In genomic region chr18:45324081-45324480, GRCh38 we compare ENCODE assay signal across 25 cellular contexts.
DNase-seq lines count a peak whose midpoint lies in the region; ATAC-seq and TF ChIP-seq lines count a peak whose summit lies in the region.
"Had no signal": no experiment of that assay in that cellular context is flagged by ENCODE, and none has a peak within 500 bp of the region (broad histone marks: within the 10 kb centered on the region; RNA-seq: fewer than 3 reads in every experiment).

No MANE protein-coding gene starts in this region.

- H3K4me3 Mint-ChIP-seq in chondrocyte (ENCODE audit: unreplicated experiment) (no peak overlapping the region), neural progenitor cell (no peak overlapping the region)
- H3K4me3 Mint-ChIP-seq in stimulated activated naive B cell treated with anti-CD40 and anti-IgM and Interleukin-4, amounts not matched to agents 10 μg/mL and 1 μg/mL and 100 μg/mL, for 72 hours, result no peak overlapping the region
- H3K4me3 Mint-ChIP-seq: activated CD4-positive, alpha-beta memory T cell treated with anti-CD3 and anti-CD28 coated beads for 36 hours; activated T-helper 1 cell treated with anti-CD3 and anti-CD28 coated beads, Interleukin-12 subunit alpha, Interleukin-12 subunit beta, Interleukin-2, Interleukin-4 antibody, amounts not matched to agents 30 ng/mL and 10 ng/mL and 1 ng/mL, durations not matched to agents 14 hours and 24 hours and 36 hours; H9 had no signal

- H3K4me1 Mint-ChIP-seq in chondrocyte (ENCODE audit: low read depth) (peaks cover 55% of the 10 kb centered on the region), neural progenitor cell (peaks cover 35% of the 10 kb centered on the region)
- H3K4me1 Mint-ChIP-seq in stimulated activated naive B cell treated with anti-CD40 and anti-IgM and Interleukin-4, amounts not matched to agents 10 μg/mL and 1 μg/mL and 100 μg/mL, for 72 hours, result no peaks in the 10 kb centered on the region

- H3K36me3 Mint-ChIP-seq in chondrocyte (ENCODE audit: low read depth) (no peaks in the 10 kb centered on the region), neural progenitor cell (no peaks in the 10 kb centered on the region)
- no peaks in the 10 kb centered on the region for H3K36me3 Mint-ChIP-seq in stimulated activated naive B cell treated with anti-CD40 and anti-IgM and Interleukin-4, amounts not matched to agents 10 μg/mL and 1 μg/mL and 100 μg/mL, for 72 hours
- H3K36me3 Mint-ChIP-seq: activated CD4-positive, alpha-beta memory T cell treated with anti-CD3 and anti-CD28 coated beads for 36 hours had no signal

- no peak for ATAC-seq in stimulated activated naive B cell treated with anti-CD40 and anti-IgM and Interleukin-4, amounts not matched to agents 10 μg/mL and 1 μg/mL and 100 μg/mL, for 72 hours (replicated peaks)
- ATAC-seq: Panc1 had no signal

- no peaks in the 10 kb centered on the region for H3K9me3 Mint-ChIP-seq in chondrocyte (ENCODE audit: low read depth)
- no peaks in the 10 kb centered on the region for H3K9me3 Mint-ChIP-seq in neural progenitor cell
- no peaks in the 10 kb centered on the region for H3K9me3 Mint-ChIP-seq in stimulated activated naive B cell treated with anti-CD40 and anti-IgM and Interleukin-4, amounts not matched to agents 10 μg/mL and 1 μg/mL and 100 μg/mL, for 72 hours
- H3K9me3 Mint-ChIP-seq: activated CD4-positive, alpha-beta memory T cell treated with anti-CD3 and anti-CD28 coated beads for 36 hours; activated T-helper 1 cell treated with anti-CD3 and anti-CD28 coated beads, Interleukin-12 subunit alpha, Interleukin-12 subunit beta, Interleukin-2, Interleukin-4 antibody, amounts not matched to agents 30 ng/mL and 10 ng/mL and 1 ng/mL, durations not matched to agents 14 hours and 24 hours and 36 hours; H9 had no signal

- H3K79me2 ChIP-seq in PC-9 (ENCODE audit: low read depth), result no peaks in the 10 kb centered on the region
- no peaks in the 10 kb centered on the region for H3K79me2 ChIP-seq in neural progenitor cell (ENCODE audit: low read depth)

- H3K4me3 ChIP-seq in PC-9, result no peak overlapping the region
- no peak overlapping the region for H3K4me3 ChIP-seq in neural progenitor cell
- H3K4me3 ChIP-seq in suprapubic skin, result no peak overlapping the region
- H3K4me3 ChIP-seq: adrenal gland, body of pancreas, tibial artery had no signal

- no TSS peak for BruUV-seq in PC-9 (replicated peaks; lab: Mats Ljungman, UMichigan)

- no peaks in the 10 kb centered on the region for H3K36me3 ChIP-seq in PC-9 (ENCODE audit: low read depth)
- no peaks in the 10 kb centered on the region for H3K36me3 ChIP-seq in neural progenitor cell
- no peaks in the 10 kb centered on the region for H3K36me3 ChIP-seq in suprapubic skin
- H3K36me3 ChIP-seq: adrenal gland, tibial artery had no signal

- CTCF ChIA-PET in PC-9 (lab: Charles Lee), result no interaction called here

- peak overlapping the region; percentile 85 for H3K27ac Mint-ChIP-seq in chondrocyte (ENCODE audit: unreplicated experiment)
- H3K27ac Mint-ChIP-seq in neural progenitor cell, result no peak overlapping the region
- no peak overlapping the region for H3K27ac Mint-ChIP-seq in stimulated activated naive B cell treated with anti-CD40 and anti-IgM and Interleukin-4, amounts not matched to agents 10 μg/mL and 1 μg/mL and 100 μg/mL, for 72 hours
- H3K27ac Mint-ChIP-seq: activated CD4-positive, alpha-beta memory T cell treated with anti-CD3 and anti-CD28 coated beads for 36 hours; activated T-helper 1 cell treated with anti-CD3 and anti-CD28 coated beads, Interleukin-12 subunit alpha, Interleukin-12 subunit beta, Interleukin-2, Interleukin-4 antibody, amounts not matched to agents 30 ng/mL and 10 ng/mL and 1 ng/mL, durations not matched to agents 14 hours and 24 hours and 36 hours had no signal

- DNase-seq in PC-9 (no peak), chondrocyte (ENCODE audit: low spot score) (no peak), neural progenitor cell (ENCODE audit: low spot score) (no peak), suprapubic skin (ENCODE audit: low spot score in 2 of 2) (no peak), NCI-H510A treated with DMSO at 0.1 percent for 48 hours (lab: John Stamatoyannopoulos, UW) (no peak), SHP77 treated with DMSO at 0.1 percent for 48 hours (lab: John Stamatoyannopoulos, UW) (no peak)
- DNase-seq in stimulated activated naive B cell treated with anti-CD40 and anti-IgM and Interleukin-4, amounts not matched to agents 10 μg/mL and 1 μg/mL and 100 μg/mL, for 72 hours, result no peak
- DNase-seq: activated CD4-positive, alpha-beta memory T cell treated with anti-CD3 and anti-CD28 coated beads for 36 hours; activated CD4-positive, alpha-beta T cell treated with anti-CD3 and anti-CD28 coated beads for 1 hour; activated CD8-positive, alpha-beta memory T cell treated with anti-CD3 and anti-CD28 coated beads, Interleukin-2, amount 50 U/mL, for 4 hours; activated naive CD4-positive, alpha-beta T cell treated with Interleukin-2 at 50 U/mL for 16 hours; cerebellar nuclear complex; DMS53; foreskin melanocyte; Karpas-422; NCI-H2029 treated with DMSO at 0.1 percent for 48 hours; SIG-M5; stimulated activated CD4-positive, alpha-beta T cell treated with anti-CD3 and anti-CD28 coated beads, Interleukin-15, amount 100 ng/mL, for 24 hours; stimulated activated naive CD4-positive, alpha-beta T cell had no signal

- H3K9ac ChIP-seq in neural progenitor cell, result no peak overlapping the region

- H3K4me2 ChIP-seq in PC-9 (peak overlapping the region; percentile 43), neural progenitor cell (peak overlapping the region; percentile 8)

- H3K27me3 ChIP-seq in PC-9 (ENCODE audit: insufficient read depth, low read depth) (no peaks in the 10 kb centered on the region), neural progenitor cell (no peaks in the 10 kb centered on the region), suprapubic skin (no peaks in the 10 kb centered on the region)
- H3K27me3 ChIP-seq: adrenal gland, body of pancreas, tibial artery had no signal

- H2AFZ ChIP-seq in PC-9, result no peak overlapping the region
- H2AFZ ChIP-seq in neural progenitor cell (replicated peaks), result no peak overlapping the region

- TF ChIP-seq CTCF in PC-9 (conservative IDR thresholded peaks at IDR 0.05) (no peak), chondrocyte (IDR thresholded peaks at IDR 0.05) (no peak), neural progenitor cell (IDR thresholded peaks at IDR 0.05) (no peak), suprapubic skin (IDR thresholded peaks at IDR 0.05) (no peak)

- no peak for TF ChIP-seq EP300 in suprapubic skin (IDR thresholded peaks at IDR 0.05)

- H3K4me1 ChIP-seq in PC-9 (replicated peaks; ENCODE audit: insufficient read depth), result peaks cover 30% of the 10 kb centered on the region
- H3K4me1 ChIP-seq in neural progenitor cell, result peaks cover 49% of the 10 kb centered on the region
- peaks cover 34% of the 10 kb centered on the region for H3K4me1 ChIP-seq in suprapubic skin
- H3K4me1 ChIP-seq: adrenal gland had no signal

- intact Hi-C loops in PC-9 (cut with micrococcal nuclease; ENCODE audit: unreplicated experiment), result no loop called here

- no peaks in the 10 kb centered on the region for H3K9me2 ChIP-seq in PC-9 (ENCODE audit: insufficient read depth)

- TF ChIP-seq POLR2A in suprapubic skin (IDR thresholded peaks at IDR 0.05), result no peak

- no peaks in the 10 kb centered on the region for H3K27me3 Mint-ChIP-seq in chondrocyte (ENCODE audit: low read depth)
- no peaks in the 10 kb centered on the region for H3K27me3 Mint-ChIP-seq in neural progenitor cell (ENCODE audit: insufficient read depth, low read depth)
- H3K27me3 Mint-ChIP-seq in stimulated activated naive B cell treated with anti-CD40 and anti-IgM and Interleukin-4, amounts not matched to agents 10 μg/mL and 1 μg/mL and 100 μg/mL, for 72 hours, result peaks cover 1 to 13% of the 10 kb centered on the region in 2 donors
- H3K27me3 Mint-ChIP-seq: activated CD4-positive, alpha-beta memory T cell treated with anti-CD3 and anti-CD28 coated beads for 36 hours had no signal

- 0 out of 2 replicates have a peak overlapping the region, but pooled peaks have one; percentile 11 for H3K27ac ChIP-seq in PC-9
- H3K27ac ChIP-seq in neural progenitor cell, result no peak overlapping the region
- H3K27ac ChIP-seq in suprapubic skin, result peak overlapping the region; percentile 1
- H3K27ac ChIP-seq: body of pancreas had no signal

- no peaks in the 10 kb centered on the region for H4K20me1 ChIP-seq in PC-9 (ENCODE audit: insufficient read depth)
- no peaks in the 10 kb centered on the region for H4K20me1 ChIP-seq in neural progenitor cell (ENCODE audit: low read depth)

- POLR2A ChIA-PET in PC-9 (lab: Charles Lee; ENCODE audit: unreplicated experiment), result no interaction called here

- H3K9me3 ChIP-seq in PC-9 (ENCODE audit: insufficient read depth, low read depth) (no peaks in the 10 kb centered on the region), neural progenitor cell (ENCODE audit: low read depth) (no peaks in the 10 kb centered on the region), suprapubic skin (no peaks in the 10 kb centered on the region)
- H3K9me3 ChIP-seq: adrenal gland, body of pancreas, tibial artery had no signal

- 45% methylated on average over 3 of the region's 3 CpGs for WGBS in suprapubic skin

- no peaks in the 10 kb centered on the region; the same call in 1 of the 2 replicates for H3F3A ChIP-seq in PC-9 (ENCODE audit: insufficient read depth, low read depth)
- H3F3A ChIP-seq in neural progenitor cell (ENCODE audit: low read depth), result peaks cover 6% of the 10 kb centered on the region
